ENCODE assay signal across 23 cellular contexts in genomic region chr1:2144501-2145090, GRCh38. TPM values are rescaled to one million over a fixed set of nuclear protein-coding genes. Genes with fewer than 3 reads are reported as not detected.
DNase-seq lines count a peak whose midpoint lies in the region; ATAC-seq, FAIRE-seq and TF ChIP-seq lines count a peak whose summit lies in the region.
"Had no signal": no experiment of that assay in that cellular context is flagged by ENCODE, and none has a peak within 500 bp of the region (broad histone marks: within the 10 kb centered on the region; RNA-seq: fewer than 3 reads in every experiment).

No MANE protein-coding gene starts in this region.

- H3K4me1 ChIP-seq in HepG2 (ENCODE audit: insufficient read depth, low read length) (peaks cover 7% of the 10 kb centered on the region), right lobe of liver (no peaks in the 10 kb centered on the region), neuronal stem cell (ENCODE audit: control insufficient read depth in 2 of 2, insufficient read depth in 1 of 2, low read depth in 1 of 2, low read length in 2 of 2) (no peaks in the 10 kb centered on the region), aorta (ENCODE audit: control insufficient read depth in 1 of 2, insufficient read depth in 2 of 2, low read length in 2 of 2) (no peaks in the 10 kb centered on the region)
- H3K4me1 ChIP-seq: BE2C had no signal

- H3K79me2 ChIP-seq in HepG2 (ENCODE audit: insufficient read depth, low read length): peaks cover 3% of the 10 kb centered on the region

- H2BK5ac ChIP-seq in neuronal stem cell (ENCODE audit: low read length): no peak overlapping the region

- H3K9me3 ChIP-seq in HepG2 (ENCODE audit: low read length) (no peaks in the 10 kb centered on the region), right lobe of liver (no peaks in the 10 kb centered on the region), neuronal stem cell (replicated peaks in 1 of 2; ENCODE audit: control insufficient read depth in 2 of 2, insufficient read depth in 1 of 2, low read depth in 1 of 2, low read length in 2 of 2) (no peaks in the 10 kb centered on the region), aorta (ENCODE audit: control insufficient read depth, low read length) (no peaks in the 10 kb centered on the region)
- H3K9me3 ChIP-seq: BE2C had no signal

- WGBS in HepG2 (ENCODE audit: low lambda C conversion rate): 96% methylated on average over 9 of the region's 15 CpGs
- 96% methylated on average over 4 of the region's 15 CpGs for WGBS in right lobe of liver (ENCODE audit: insufficient coverage, low coverage, low lambda C conversion rate, missing lambda C conversion rate)
- no CpG with 5 or more reads among the region's 15 CpGs for WGBS in neuronal stem cell (ENCODE audit: extremely low coverage in 2 of 2, insufficient read length in 2 of 2, insufficient replicate concordance in 1 of 2), 2 donors
- WGBS in aorta, 2 donors: 92% methylated on average over 15 of the region's 15 CpGs

- FAIRE-seq in HepG2 (lab: Jason Lieb, UNC): no peak
- FAIRE-seq: A204.1, GM12878, H1 had no signal

- no peak overlapping the region for H3K4me3 ChIP-seq in HepG2 (replicated peaks in 1 of 3; ENCODE audit: insufficient read depth in 1 of 3, low read depth in 2 of 3, low read length in 3 of 3)
- no peak overlapping the region for H3K4me3 ChIP-seq in right lobe of liver
- H3K4me3 ChIP-seq in neuronal stem cell (ENCODE audit: low read length in 2 of 2): no peak overlapping the region
- no peak overlapping the region for H3K4me3 ChIP-seq in aorta (ENCODE audit: low read length in 2 of 2)
- no peak overlapping the region for H3K4me3 ChIP-seq in brain microvascular endothelial cell (ENCODE audit: low read depth, low read length)
- H3K4me3 ChIP-seq: GM12878 had no signal

- no peak overlapping the region for H2BK120ac ChIP-seq in neuronal stem cell (ENCODE audit: low read depth, low read length)

- H2BK15ac ChIP-seq in neuronal stem cell (ENCODE audit: low read length): no peak overlapping the region

- CTCF ChIA-PET in HepG2 (lab: Yijun Ruan, JAX; ENCODE audit: low intra/inter-chr PET ratio, low total read pairs): no interaction called here

- intact Hi-C loops in HepG2 (cut with micrococcal nuclease; ENCODE audit: unreplicated experiment) (no loop called here), right lobe of liver (cut with DNase I) (no loop called here), left ventricle myocardium superior (cut with micrococcal nuclease) (no loop called here), aorta (cut with DNase I) (no loop called here)

- no peak overlapping the region for H4K91ac ChIP-seq in neuronal stem cell (ENCODE audit: low read depth, low read length, poor library complexity)

- peak overlapping the region; percentile 4 for H3K14ac ChIP-seq in neuronal stem cell (ENCODE audit: low read length)

- TF ChIP-seq RAD21 in HepG2 (CRISPR knock-in tag; IDR thresholded peaks at IDR 0.05): no peak

- H2AFZ ChIP-seq in HepG2 (ENCODE audit: low read length) (no peak overlapping the region), neuronal stem cell (ENCODE audit: low read length) (no peak overlapping the region)

- in situ Hi-C loops in HepG2 (cut with HindIII; ENCODE audit: extremely low pct_ligation_motif_present, low pct_unique_long_range_greater_than_20kb): no loop called here
- in situ Hi-C loops in brain microvascular endothelial cell (cut with HindIII; ENCODE audit: low pct_ligation_motif_present, low sequenced_read_pairs): no loop called here

- no peak overlapping the region for H2BK12ac ChIP-seq in neuronal stem cell (ENCODE audit: low read length)

- H3K36me3 ChIP-seq in HepG2 (replicated peaks in 1 of 2; ENCODE audit: control insufficient read depth in 1 of 2, insufficient read depth in 2 of 2, low read length in 2 of 2): peaks cover 18 to 44% of the 10 kb centered on the region in 2 experiments; a peak in 4 of 5 replicates
- H3K36me3 ChIP-seq in right lobe of liver: peaks cover 0 to 8% (median 0%) of the 10 kb centered on the region in 4 donors
- H3K36me3 ChIP-seq in neuronal stem cell (replicated peaks in 1 of 2; ENCODE audit: control insufficient read depth in 2 of 2, insufficient read depth in 2 of 2, low read length in 2 of 2): peaks cover 0 to 15% of the 10 kb centered on the region in 2 donors
- no peaks in the 10 kb centered on the region for H3K36me3 ChIP-seq in aorta (ENCODE audit: control insufficient read depth in 1 of 2, insufficient read depth in 2 of 2, low read length in 1 of 2)
- no peaks in the 10 kb centered on the region for H3K36me3 ChIP-seq in brain microvascular endothelial cell (replicated peaks)
- H3K36me3 ChIP-seq: BE2C had no signal

- H3K18ac ChIP-seq in neuronal stem cell (ENCODE audit: low read length): no peak overlapping the region

- BruUV-seq in HepG2 (replicated peaks; lab: Mats Ljungman, UMichigan): no TSS peak

- ATAC-seq in HepG2: no peak
- ATAC-seq in right lobe of liver: no peak
- no peak for ATAC-seq in left ventricle myocardium superior
- no peak for ATAC-seq in aorta (ENCODE audit: low FRiP score)
- ATAC-seq: GM12878 had no signal

- TF ChIP-seq EP300 in HepG2 (IDR thresholded peaks at IDR 0.05; ENCODE audit: low read depth in 2 of 2, low read length in 2 of 2) (no peak), HepG2 (CRISPR knock-in tag; IDR thresholded peaks at IDR 0.05; ENCODE audit: borderline replicate concordance) (no peak)

- DNase-seq in HepG2 (ENCODE audit: low spot score) (no peak), right lobe of liver (no peak), left ventricle myocardium superior (peak; percentile 19), neuronal stem cell (ENCODE audit: low spot score) (no peak), aorta (peak; percentile 19 to 76), brain microvascular endothelial cell (no peak), NCI-H1436 treated with DMSO at 0.1 percent for 48 hours (lab: John Stamatoyannopoulos, UW) (no peak)
- DNase-seq: ACHN; BE2C; C1 segment of cervical spinal cord; CD4-positive, CD25-positive, alpha-beta regulatory T cell; CD8-positive, alpha-beta memory T cell; COR-L47; DMS 273 treated with DMSO at 0.1 percent for 48 hours; DMS53; DND-41; EL; H9; IMR-90 had no signal

- no peak overlapping the region for H3K23ac ChIP-seq in neuronal stem cell (ENCODE audit: low read depth, low read length, poor library complexity)

- H3K79me1 ChIP-seq in neuronal stem cell (ENCODE audit: low read depth, low read length): peaks cover 2% of the 10 kb centered on the region

- TF ChIP-seq CTCF in HepG2 (CRISPR knock-in tag; IDR thresholded peaks at IDR 0.05) (no peak), right lobe of liver (IDR thresholded peaks at IDR 0.05) (no peak), brain microvascular endothelial cell (IDR thresholded peaks at IDR 0.05; ENCODE audit: low read depth, low read length, missing control alignments) (no peak)

- H3K9ac ChIP-seq in HepG2 (ENCODE audit: insufficient read depth, low read depth, low read length) (no peak overlapping the region), neuronal stem cell (ENCODE audit: low read depth, low read length, poor library complexity) (no peak overlapping the region)

- no peak overlapping the region for H2AK5ac ChIP-seq in neuronal stem cell (ENCODE audit: low read depth, low read length)

- no peak for TF ChIP-seq POLR2A in HepG2 (IDR thresholded peaks at IDR 0.05; ENCODE audit: insufficient read depth in 1 of 2, low read depth in 2 of 2, low read length in 2 of 2)
- TF ChIP-seq POLR2A in right lobe of liver (IDR thresholded peaks at IDR 0.05): no peak

- H3K4me2 ChIP-seq in HepG2 (ENCODE audit: low read depth, low read length) (no peak overlapping the region), neuronal stem cell (ENCODE audit: insufficient read depth, low read length, poor library complexity, severe bottlenecking) (no peak overlapping the region)

- POLR2A ChIA-PET in HepG2 (lab: Yijun Ruan, JAX): no interaction called here

- no peak overlapping the region for H3K27ac ChIP-seq in HepG2 (ENCODE audit: extremely low read length, insufficient read depth, low read length)
- no peak overlapping the region for H3K27ac ChIP-seq in right lobe of liver
- no peak overlapping the region for H3K27ac ChIP-seq in neuronal stem cell (replicated peaks; ENCODE audit: low read length)
- H3K27ac ChIP-seq in aorta (ENCODE audit: low read depth in 1 of 2, low read length in 2 of 2): no peak overlapping the region
- no peak overlapping the region for H3K27ac ChIP-seq in brain microvascular endothelial cell
- H3K27ac ChIP-seq: HL-60 had no signal

- H4K8ac ChIP-seq in neuronal stem cell (ENCODE audit: low read depth, low read length): no peak overlapping the region

- H3K27me3 ChIP-seq in HepG2 (ENCODE audit: control insufficient read depth in 1 of 2, insufficient read depth in 2 of 2, low read length in 2 of 2): no peaks in the 10 kb centered on the region
- H3K27me3 ChIP-seq in right lobe of liver: no peaks in the 10 kb centered on the region
- no peaks in the 10 kb centered on the region for H3K27me3 ChIP-seq in neuronal stem cell (ENCODE audit: control insufficient read depth in 3 of 3, insufficient read depth in 3 of 3, low read depth in 1 of 3, low read length in 3 of 3)
- no peaks in the 10 kb centered on the region for H3K27me3 ChIP-seq in aorta (ENCODE audit: control insufficient read depth in 1 of 2, insufficient read depth in 2 of 2, low read length in 1 of 2)
- no peaks in the 10 kb centered on the region for H3K27me3 ChIP-seq in brain microvascular endothelial cell (replicated peaks)
- H3K27me3 ChIP-seq: BE2C had no signal

- no peak overlapping the region for H3K4ac ChIP-seq in neuronal stem cell (ENCODE audit: low read length)

- H4K20me1 ChIP-seq in HepG2 (ENCODE audit: insufficient read depth, low read length): no peaks in the 10 kb centered on the region

RNA-seq across cellular contexts. Expression of gene FAAP20, which starts 50.0 kb away (rescaled TPM):
- total RNA-seq in HepG2 (2016; rRNA removed; fragmentation: Illumina TruSeq; extraction: Trizol): 10.4 and 10.8 TPM in 2 replicates
- total RNA-seq in HepG2 (2016; cell fraction: cytosol; rRNA removed; fragmentation: Illumina TruSeq; extraction: Trizol; ENCODE audit: low read depth): 25.8 and 31.3 TPM in 2 replicates
- 9.1 and 10.5 TPM in 2 replicates for total RNA-seq in HepG2 (2016; cell fraction: insoluble cytoplasmic fraction; rRNA removed; fragmentation: Illumina TruSeq; extraction: Trizol)
- 30.5 and 36.7 TPM in 2 replicates for total RNA-seq in HepG2 (2016; cell fraction: membrane; rRNA removed; fragmentation: Illumina TruSeq; extraction: Trizol)
- total RNA-seq in HepG2 (2016; cell fraction: nucleus; rRNA removed; fragmentation: Illumina TruSeq; extraction: Trizol): 7.4 and 9.0 TPM in 2 replicates
- polyA plus RNA-seq in HepG2 (2011; rRNA removed): 9.6 and 14.4 TPM in 2 replicates
- 8.7 and 21.7 TPM in 2 replicates for polyA plus RNA-seq in HepG2 (2011; cell fraction: cytosol; rRNA removed)
- polyA plus RNA-seq in HepG2 (2011; cell fraction: nucleus; rRNA removed): 37.4 and 44.6 TPM in 2 replicates
- polyA plus RNA-seq in HepG2 (2012): 24.2 and 24.5 TPM in 2 replicates
- 237 and 239 TPM in 2 replicates for polyA plus RNA-seq in HepG2 (2016; cell fraction: cytosol; fragmentation: Illumina TruSeq; extraction: Trizol; ENCODE audit: low read depth)
- 38.7 and 46.2 TPM in 2 replicates for polyA plus RNA-seq in HepG2 (2016; cell fraction: insoluble cytoplasmic fraction; fragmentation: Illumina TruSeq; extraction: Trizol; ENCODE audit: low read depth)
- polyA plus RNA-seq in HepG2 (2016; cell fraction: membrane; fragmentation: Illumina TruSeq; extraction: Trizol; ENCODE audit: low read depth): 156 and 163 TPM in 2 replicates
- polyA plus RNA-seq in HepG2 (2016; cell fraction: nucleus; fragmentation: Illumina TruSeq; extraction: Trizol; ENCODE audit: insufficient read depth, low read depth): 44.5 and 50.9 TPM in 2 replicates
- polyA minus RNA-seq in HepG2 (2011; rRNA and poly(A)+ RNA removed; ENCODE audit: low replicate concordance): 3.5 and 6.2 TPM in 2 replicates
- 5.6 and 7.3 TPM in 2 replicates for polyA minus RNA-seq in HepG2 (2011; cell fraction: cytosol; rRNA and poly(A)+ RNA removed)
- 6.3 and 6.6 TPM in 2 replicates for polyA minus RNA-seq in HepG2 (2011; cell fraction: nucleus; rRNA and poly(A)+ RNA removed)
- total RNA-seq in right lobe of liver: 10 to 100 TPM; 18.9 to 26.0 (median 24.4) TPM
- 38.4 TPM for total RNA-seq in left ventricle myocardium superior
- 108 TPM for polyA plus RNA-seq in neuronal stem cell (2013, experiment 1 of 2)
- 108 TPM for polyA plus RNA-seq in neuronal stem cell (2013, experiment 2 of 2)
- 10 to 100 TPM; 49.0 to 59.9 TPM for total RNA-seq in aorta
- polyA plus RNA-seq in aorta: 100 to 1,000 TPM in 1 of 2 donors, 10 to 100 TPM in 1; 61.2 to 124 TPM

Comparison
In these comparisons a context has a peak if more than half of its experiments do, and no peak if none do; other contexts are left out.
1. DNase-seq: peak in left ventricle myocardium superior (single experiment) and aorta (2 of 2); none in HepG2 (single experiment), right lobe of liver (0 of 3), neuronal stem cell (single experiment), brain microvascular endothelial cell (single experiment) and NCI-H1436 treated with DMSO at 0.1 percent for 48 hours (single experiment).